In genomic region chr6:167229586-167229985, GRCh38 we compare ENCODE assay signal across 26 cellular contexts.
"Had no signal": no experiment of that assay in that cellular context is flagged by ENCODE, and none has a peak within 500 bp of the region (broad histone marks: within the 10 kb centered on the region; RNA-seq: fewer than 3 reads in every experiment).

No MANE protein-coding gene starts in this region.

- H3K36me3 Mint-ChIP-seq: activated CD8-positive, alpha-beta memory T cell treated with anti-CD3 and anti-CD28 coated beads, Interleukin-2, amount 10 ng/mL, durations not matched to agents 7 days and 5 days; activated naive CD4-positive, alpha-beta T cell treated with anti-CD3 and anti-CD28 coated beads, Interleukin-2, amount 50 U/mL, for 72 hours; naive thymus-derived CD4-positive, alpha-beta T cell; stimulated activated memory B cell treated with anti-CD40 and anti-IgM and Interleukin-4, amounts not matched to agents 10 μg/mL and 1 μg/mL and 100 μg/mL, for 72 hours had no signal

- H3K27ac ChIP-seq: ascending aorta, brain microvascular endothelial cell, foreskin keratinocyte, left lung, sigmoid colon, stomach, suprapubic skin, tibial nerve had no signal

- H3K36me3 ChIP-seq: ascending aorta, brain microvascular endothelial cell, left lung, sigmoid colon, stomach, suprapubic skin, tibial nerve had no signal

- DNase-seq: activated CD4-positive, alpha-beta T cell treated with anti-CD3 and anti-CD28 coated beads, Interleukin-2, amount 10 ng/mL, durations not matched to agents 7 days and 5 days; activated CD4-positive, CD25-positive, alpha-beta regulatory T cell treated with anti-CD3 and anti-CD28 coated beads, Interleukin-2, amount 50 U/mL, for 72 hours; activated CD8-positive, alpha-beta memory T cell treated with anti-CD3 and anti-CD28 coated beads, Interleukin-2, amount 10 ng/mL, durations not matched to agents 7 days and 5 days; activated CD8-positive, alpha-beta T cell treated with anti-CD3 and anti-CD28 coated beads for 36 hours; activated gamma-delta T cell treated with Interleukin-2 at 50 U/mL for 16 hours; activated T-cell treated with anti-CD3 and anti-CD28 coated beads for 4 hours; brain microvascular endothelial cell; central memory CD4-positive, alpha-beta T cell; cortex of kidney; effector CD4-positive, alpha-beta T cell; foreskin keratinocyte; kidney glomerular epithelial cell; left lung; naive thymus-derived CD4-positive, alpha-beta T cell; sigmoid colon; stimulated activated CD4-positive, alpha-beta T cell treated with anti-CD3 and anti-CD28 coated beads, Interleukin-15, amount 100 ng/mL, for 24 hours; stomach had no signal

- H3K27me3 ChIP-seq: ascending aorta, brain microvascular endothelial cell, sigmoid colon had no signal

- H3K4me3 ChIP-seq: ascending aorta, left lung, lung, sigmoid colon, smooth muscle cell, stomach, suprapubic skin, tibial nerve had no signal

- H3K9me3 Mint-ChIP-seq: activated CD4-positive, alpha-beta T cell treated with anti-CD3 and anti-CD28 coated beads, Interleukin-2, amount 10 ng/mL, durations not matched to agents 7 days and 5 days; activated CD8-positive, alpha-beta T cell treated with anti-CD3 and anti-CD28 coated beads for 36 hours; activated naive CD4-positive, alpha-beta T cell treated with anti-CD3 and anti-CD28 coated beads, Interleukin-2, amount 50 U/mL, for 72 hours; activated T-helper 1 cell treated with anti-CD3 and anti-CD28 coated beads, Interleukin-12 subunit alpha, Interleukin-12 subunit beta, Interleukin-2, Interleukin-4 antibody, amounts not matched to agents 30 ng/mL and 10 ng/mL and 1 ng/mL, durations not matched to agents 14 hours and 24 hours and 36 hours; naive thymus-derived CD4-positive, alpha-beta T cell; neural crest cell; stimulated activated memory B cell treated with anti-CD40 and anti-IgM and Interleukin-4, amounts not matched to agents 10 μg/mL and 1 μg/mL and 100 μg/mL, for 72 hours had no signal

- ATAC-seq: activated CD8-positive, alpha-beta memory T cell treated with anti-CD3 and anti-CD28 coated beads, Interleukin-2, amount 10 ng/mL, durations not matched to agents 7 days and 5 days; activated CD8-positive, alpha-beta T cell treated with anti-CD3 and anti-CD28 coated beads for 36 hours; activated naive CD4-positive, alpha-beta T cell treated with anti-CD3 and anti-CD28 coated beads, Interleukin-2, amount 50 U/mL, for 72 hours; foreskin keratinocyte; left lung; naive thymus-derived CD4-positive, alpha-beta T cell; stimulated activated memory B cell treated with anti-CD40 and anti-IgM and Interleukin-4, amounts not matched to agents 10 μg/mL and 1 μg/mL and 100 μg/mL, for 72 hours had no signal

- H3K27ac Mint-ChIP-seq: activated CD4-positive, alpha-beta T cell treated with anti-CD3 and anti-CD28 coated beads, Interleukin-2, amount 10 ng/mL, durations not matched to agents 7 days and 5 days; activated CD8-positive, alpha-beta memory T cell treated with anti-CD3 and anti-CD28 coated beads, Interleukin-2, amount 10 ng/mL, durations not matched to agents 7 days and 5 days; activated CD8-positive, alpha-beta T cell treated with anti-CD3 and anti-CD28 coated beads for 36 hours; activated naive CD4-positive, alpha-beta T cell treated with anti-CD3 and anti-CD28 coated beads, Interleukin-2, amount 50 U/mL, for 72 hours; activated T-helper 1 cell treated with anti-CD3 and anti-CD28 coated beads, Interleukin-12 subunit alpha, Interleukin-12 subunit beta, Interleukin-2, Interleukin-4 antibody, amounts not matched to agents 30 ng/mL and 10 ng/mL and 1 ng/mL, durations not matched to agents 14 hours and 24 hours and 36 hours; naive thymus-derived CD4-positive, alpha-beta T cell; stimulated activated memory B cell treated with anti-CD40 and anti-IgM and Interleukin-4, amounts not matched to agents 10 μg/mL and 1 μg/mL and 100 μg/mL, for 72 hours had no signal

- H3K4me3 Mint-ChIP-seq: activated CD4-positive, alpha-beta T cell treated with anti-CD3 and anti-CD28 coated beads, Interleukin-2, amount 10 ng/mL, durations not matched to agents 7 days and 5 days; activated CD8-positive, alpha-beta memory T cell treated with anti-CD3 and anti-CD28 coated beads, Interleukin-2, amount 10 ng/mL, durations not matched to agents 7 days and 5 days; activated CD8-positive, alpha-beta T cell treated with anti-CD3 and anti-CD28 coated beads for 36 hours; activated T-helper 1 cell treated with anti-CD3 and anti-CD28 coated beads, Interleukin-12 subunit alpha, Interleukin-12 subunit beta, Interleukin-2, Interleukin-4 antibody, amounts not matched to agents 30 ng/mL and 10 ng/mL and 1 ng/mL, durations not matched to agents 14 hours and 24 hours and 36 hours; naive thymus-derived CD4-positive, alpha-beta T cell; neural crest cell; stimulated activated memory B cell treated with anti-CD40 and anti-IgM and Interleukin-4, amounts not matched to agents 10 μg/mL and 1 μg/mL and 100 μg/mL, for 72 hours had no signal

- H3K4me1 ChIP-seq: ascending aorta, foreskin keratinocyte, left lung, sigmoid colon, stomach, suprapubic skin, tibial nerve had no signal

- H3K9me3 ChIP-seq: ascending aorta, left lung, sigmoid colon, stomach, suprapubic skin, tibial nerve had no signal

- H3K4me1 Mint-ChIP-seq: activated CD4-positive, alpha-beta T cell treated with anti-CD3 and anti-CD28 coated beads, Interleukin-2, amount 10 ng/mL, durations not matched to agents 7 days and 5 days; activated CD8-positive, alpha-beta memory T cell treated with anti-CD3 and anti-CD28 coated beads, Interleukin-2, amount 10 ng/mL, durations not matched to agents 7 days and 5 days; stimulated activated memory B cell treated with anti-CD40 and anti-IgM and Interleukin-4, amounts not matched to agents 10 μg/mL and 1 μg/mL and 100 μg/mL, for 72 hours had no signal
